Comparison of ENCODE assay signal across 12 cellular contexts in genomic region chr1:55428944-55429931, GRCh38.
A peak's percentile ranks its signal among the peaks of the same experiment; 100 is the strongest.
DNase-seq lines count a peak whose midpoint lies in the region; ATAC-seq and TF ChIP-seq lines count a peak whose summit lies in the region.
"Had no signal": no experiment of that assay in that cellular context is flagged by ENCODE, and none has a peak within 500 bp of the region (broad histone marks: within the 10 kb centered on the region; RNA-seq: fewer than 3 reads in every experiment).

No MANE protein-coding gene starts in this region.

- H3K9me3 ChIP-seq in MG63 (peaks cover 13% of the 10 kb centered on the region), mucosa of descending colon (no peaks in the 10 kb centered on the region)
- H3K9me3 ChIP-seq: spleen had no signal

- intact Hi-C loops in mucosa of descending colon (cut with DNase I, micrococcal nuclease): no loop called here

- H3K27me3 ChIP-seq in MG63: no peaks in the 10 kb centered on the region

- H3K4me1 ChIP-seq in mucosa of descending colon (ENCODE audit: low read depth): no peaks in the 10 kb centered on the region
- H3K4me1 ChIP-seq: spleen had no signal

- in situ Hi-C loops in ACHN (cut with HindIII; ENCODE audit: low pct_ligation_motif_present, low pct_unique_long_range_greater_than_20kb, low sequenced_read_pairs): no loop called here

- ATAC-seq in mucosa of descending colon (peak; percentile 56), GM21526 (IDR thresholded peaks at IDR 0.05; ENCODE audit: low FRiP score, unreplicated experiment) (no peak)

- DNase-seq in ACHN (peak; percentile 97), MG63 (peak; percentile 97), epidermal melanocyte (ENCODE audit: insufficient read length, low spot score) (peak; percentile 50), mucosa of descending colon (no peak), NCI-H69 (lab: John Stamatoyannopoulos, UW) (no peak), NCI-H2227 treated with DMSO at 0.1 percent for 48 hours (lab: John Stamatoyannopoulos, UW) (no peak), OCI-M1 (lab: John Stamatoyannopoulos, UW) (no peak)
- DNase-seq: amygdala; CD4-positive, CD25-positive, alpha-beta regulatory T cell; spleen had no signal

- no peaks in the 10 kb centered on the region for H3K36me3 ChIP-seq in MG63
- no peaks in the 10 kb centered on the region for H3K36me3 ChIP-seq in mucosa of descending colon (ENCODE audit: low read depth)
- H3K36me3 ChIP-seq: spleen had no signal

- TF ChIP-seq CTCF in mucosa of descending colon (IDR thresholded peaks at IDR 0.05): no peak

- H3K4me3 ChIP-seq in MG63: no peak overlapping the region
- H3K4me3 ChIP-seq in mucosa of descending colon: no peak overlapping the region
- H3K4me3 ChIP-seq: SK-N-MC, spleen had no signal

Comparison
In these comparisons a context has a peak if more than half of its experiments do, and no peak if none do; other contexts are left out.
1. DNase-seq: peak in ACHN (single experiment), MG63 (single experiment) and epidermal melanocyte (single experiment); none in mucosa of descending colon (0 of 3), NCI-H69 (single experiment), NCI-H2227 treated with DMSO at 0.1 percent for 48 hours (single experiment) and OCI-M1 (single experiment).